In the genomic region with DNA sequence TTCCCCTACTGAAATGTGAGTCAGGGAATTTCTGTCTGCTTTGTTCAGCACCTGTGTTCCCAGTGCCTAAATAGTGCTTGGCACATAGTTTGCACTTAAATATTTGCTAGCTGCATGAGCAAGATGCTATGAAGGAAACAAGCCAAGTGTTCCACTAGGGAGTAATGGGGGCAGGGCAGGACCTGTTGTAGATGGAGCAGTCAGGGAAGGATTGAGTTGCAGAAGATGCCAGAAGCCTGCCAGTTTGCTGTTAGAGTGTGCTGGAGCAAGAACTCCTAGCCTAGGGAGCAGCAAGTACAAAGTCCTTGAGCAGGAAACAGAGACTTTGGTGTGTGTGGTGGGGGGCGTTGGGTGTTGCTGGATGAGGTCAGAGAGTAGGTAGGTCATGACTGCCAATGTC, we compare ENCODE assay signal across 13 cellular contexts.
DNase-seq lines count a peak whose midpoint lies in the region; ATAC-seq and TF ChIP-seq lines count a peak whose summit lies in the region.
"Had no signal": no experiment of that assay in that cellular context is flagged by ENCODE, and none has a peak within 500 bp of the region (broad histone marks: within the 10 kb centered on the region; RNA-seq: fewer than 3 reads in every experiment).

No MANE protein-coding gene starts in this region.

- ATAC-seq in body of pancreas: no peak
- no peak for ATAC-seq in thoracic aorta (ENCODE audit: insufficient number of reproducible peaks, low FRiP score, low read depth)
- ATAC-seq in activated CD4-positive, alpha-beta T cell treated with anti-CD3 and anti-CD28 coated beads for 36 hours: no peak
- no peak for ATAC-seq in GM18858 (IDR thresholded peaks at IDR 0.05; ENCODE audit: unreplicated experiment)
- ATAC-seq: Panc1 had no signal

- H3K4me3 ChIP-seq in HEK293 (ENCODE audit: low read depth, low read length) (no peak overlapping the region), body of pancreas (no peak overlapping the region), thoracic aorta (no peak overlapping the region)

- DNase-seq in body of pancreas (peak in 1 of 4 donors; percentile 58), left kidney (ENCODE audit: low read depth, low spot score) (peak; percentile 45), thoracic aorta (ENCODE audit: low spot score) (peak; percentile 63), H4 (ENCODE audit: low spot score) (no peak), NK-92 (lab: John Stamatoyannopoulos, UW; ENCODE audit: unreplicated experiment) (no peak)
- DNase-seq in activated CD4-positive, alpha-beta T cell treated with anti-CD3 and anti-CD28 coated beads for 36 hours: no peak
- DNase-seq: NCI-H1105, NCI-H345 had no signal

- TF ChIP-seq CTCF in HEK293 (tag by site-specific recombination; IDR thresholded peaks at IDR 0.05) (no peak), body of pancreas (IDR thresholded peaks at IDR 0.05) (no peak), thoracic aorta (IDR thresholded peaks at IDR 0.05) (no peak)

- POLR2A ChIA-PET in HEK293 (lab: Yijun Ruan, JAX): no interaction called here
- POLR2A ChIA-PET in activated CD4-positive, alpha-beta T cell treated with anti-CD3 and anti-CD28 coated beads for 36 hours (lab: Charles Lee): no interaction called here

- intact Hi-C loops in body of pancreas (cut with DNase I): no loop called here
- intact Hi-C loops in activated CD4-positive, alpha-beta T cell treated with anti-CD3 and anti-CD28 coated beads for 36 hours (cut with DNase I, micrococcal nuclease): no loop called here

- H3K4me3 Mint-ChIP-seq in activated CD4-positive, alpha-beta T cell treated with anti-CD3 and anti-CD28 coated beads for 36 hours: no peak overlapping the region
- H3K4me3 Mint-ChIP-seq: activated naive CD8-positive, alpha-beta T cell; mesothelial cell of epicardium had no signal

- H3K27ac ChIP-seq in HEK293 (ENCODE audit: extremely low read depth, low read depth, low read length) (no peak overlapping the region), body of pancreas (peak overlapping the region in 3 of 4 donors; percentile 89 to 91 (median 89)), thoracic aorta (peak overlapping the region; percentile 88 to 94)

- CTCF ChIA-PET in HEK293 (lab: Yijun Ruan, JAX): interaction anchor here (1.2 kb wide), 1 partner anchor 276 kb away, joined by 3 read pairs; no protein-coding TSS in a partner anchor
- CTCF ChIA-PET in activated CD4-positive, alpha-beta T cell treated with anti-CD3 and anti-CD28 coated beads for 36 hours (lab: Charles Lee): interaction anchor here (0.7 kb wide), 1 partner anchor 504 kb away, joined by 4 read pairs; no protein-coding TSS in a partner anchor

- H3K9me3 Mint-ChIP-seq in activated CD4-positive, alpha-beta T cell treated with anti-CD3 and anti-CD28 coated beads for 36 hours (ENCODE audit: low read depth): no peaks in the 10 kb centered on the region
- H3K9me3 Mint-ChIP-seq: mesothelial cell of epicardium had no signal

- WGBS in body of pancreas, 2 donors: 33 to 42% methylated on average over 1 of the region's 1 CpG

- H3K27me3 Mint-ChIP-seq in activated CD4-positive, alpha-beta T cell treated with anti-CD3 and anti-CD28 coated beads for 36 hours: peaks cover 18% of the 10 kb centered on the region

- H3K36me3 Mint-ChIP-seq in activated CD4-positive, alpha-beta T cell treated with anti-CD3 and anti-CD28 coated beads for 36 hours (ENCODE audit: low read depth): no peaks in the 10 kb centered on the region
- H3K36me3 Mint-ChIP-seq: activated naive CD8-positive, alpha-beta T cell; mesothelial cell of epicardium had no signal

- no peaks in the 10 kb centered on the region for H3K27me3 ChIP-seq in body of pancreas
- no peaks in the 10 kb centered on the region for H3K27me3 ChIP-seq in thoracic aorta (replicated peaks; ENCODE audit: insufficient read depth)

- TF ChIP-seq POLR2A in body of pancreas (IDR thresholded peaks at IDR 0.05): no peak

- H3K27ac Mint-ChIP-seq in activated CD4-positive, alpha-beta T cell treated with anti-CD3 and anti-CD28 coated beads for 36 hours: no peak overlapping the region
- H3K27ac Mint-ChIP-seq: activated naive CD8-positive, alpha-beta T cell; mesothelial cell of epicardium had no signal

- no peaks in the 10 kb centered on the region for H3K36me3 ChIP-seq in HEK293 (ENCODE audit: control insufficient read depth in 2 of 2, insufficient read depth in 1 of 2, low read length in 2 of 2)
- no peaks in the 10 kb centered on the region for H3K36me3 ChIP-seq in body of pancreas (replicated peaks in 1 of 2; ENCODE audit: insufficient read depth in 1 of 2, low read depth in 2 of 2)
- H3K36me3 ChIP-seq in thoracic aorta: no peaks in the 10 kb centered on the region

- H3K4me1 Mint-ChIP-seq in activated CD4-positive, alpha-beta T cell treated with anti-CD3 and anti-CD28 coated beads for 36 hours: peaks cover 6% of the 10 kb centered on the region

- peaks cover 6% of the 10 kb centered on the region for H3K4me1 ChIP-seq in HEK293 (ENCODE audit: control insufficient read depth, insufficient read depth, low read length)
- peaks cover 91% of the 10 kb centered on the region for H3K4me1 ChIP-seq in body of pancreas
- H3K4me1 ChIP-seq in thoracic aorta (ENCODE audit: control insufficient read depth in 1 of 2, low read depth in 2 of 2): peaks cover 67 to 91% of the 10 kb centered on the region in 2 donors

- H3K9me3 ChIP-seq in HEK293 (ENCODE audit: control insufficient read depth, insufficient read depth, low read depth, low read length) (no peaks in the 10 kb centered on the region), body of pancreas (no peaks in the 10 kb centered on the region), thoracic aorta (no peaks in the 10 kb centered on the region)

TF ChIP-seq in HEK293, 187 proteins besides CTCF, POLR2A, EP300 and RAD21:
- TF ChIP-seq HOXC10 (CRISPR knock-in tag; IDR thresholded peaks at IDR 0.05): no peak
- TF ChIP-seq ZNF292 (tag by site-specific recombination; IDR thresholded peaks at IDR 0.05; ENCODE audit: borderline replicate concordance, low read depth): no peak
- TF ChIP-seq SCRT2 (tag by site-specific recombination; IDR thresholded peaks at IDR 0.05): peak; percentile 17; the same call in 1 of the 2 replicates
- no peak for TF ChIP-seq ZNF366 (tag by site-specific recombination; conservative IDR thresholded peaks at IDR 0.05)
- no peak for TF ChIP-seq KLF8 (tag by site-specific recombination; IDR thresholded peaks at IDR 0.05)
- no peak for TF ChIP-seq TCF7L2 (IDR thresholded peaks at IDR 0.05; ENCODE audit: borderline replicate concordance, low read depth, low read length)
- TF ChIP-seq OVOL3 (tag by site-specific recombination; IDR thresholded peaks at IDR 0.05): no peak

Comparison
In these comparisons a context has a peak if more than half of its experiments do, and no peak if none do; other contexts are left out.
1. DNase-seq: peak in left kidney (single experiment) and thoracic aorta (single experiment); none in H4 (single experiment), activated CD4-positive, alpha-beta T cell treated with anti-CD3 and anti-CD28 coated beads for 36 hours (single experiment) and NK-92 (single experiment).